Comparison of ENCODE assay signal across 26 cellular contexts in the genomic region with DNA sequence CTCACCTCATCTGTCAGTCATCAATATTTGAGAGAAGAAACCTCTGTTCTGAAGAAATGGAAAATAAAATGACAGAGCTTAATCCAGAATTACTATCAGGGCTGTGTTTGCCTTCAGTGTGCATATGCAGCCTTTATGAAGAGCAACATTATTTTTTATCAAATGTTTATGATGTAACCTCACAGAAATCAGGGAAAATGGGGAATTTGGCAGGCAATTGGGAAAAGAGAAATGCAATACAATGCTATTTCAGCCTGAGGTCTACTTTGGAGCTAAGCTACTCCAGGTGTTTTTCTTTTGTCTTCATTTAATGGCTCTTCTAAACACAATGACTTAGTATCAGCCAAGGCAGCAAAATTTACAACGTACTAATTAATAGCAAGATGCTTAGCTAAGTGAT.
"Had no signal": no experiment of that assay in that cellular context is flagged by ENCODE, and none has a peak within 500 bp of the region (broad histone marks: within the 10 kb centered on the region; RNA-seq: fewer than 3 reads in every experiment).

No MANE protein-coding gene starts in this region.

- H3K27ac Mint-ChIP-seq: activated B cell treated with CpG ODN at 0.5 μM for 24 hours; activated CD4-positive, alpha-beta T cell treated with anti-CD3 and anti-CD28 coated beads, Interleukin-2, amount 10 ng/mL, durations not matched to agents 24 days and 14 days; activated CD8-positive, alpha-beta memory T cell treated with anti-CD3 and anti-CD28 coated beads, Interleukin-2, amount 10 ng/mL, durations not matched to agents 7 days and 5 days; activated naive CD4-positive, alpha-beta T cell treated with anti-CD3 and anti-CD28 coated beads, Interleukin-2, amount 50 U/mL, for 72 hours; activated naive CD8-positive, alpha-beta T cell treated with anti-CD3 and anti-CD28 coated beads, Interleukin-2, amount 50 U/mL, for 24 hours; activated T-cell treated with anti-CD3 and anti-CD28 coated beads, Interleukin-2, amount 50 U/mL, for 24 hours; activated T-helper 1 cell treated with anti-CD3 and anti-CD28 coated beads, Interleukin-12 subunit alpha, Interleukin-12 subunit beta, Interleukin-2, Interleukin-4 antibody, amounts not matched to agents 30 ng/mL and 10 ng/mL and 1 ng/mL, durations not matched to agents 14 hours and 24 hours and 36 hours; T-cell had no signal

- H3K27me3 Mint-ChIP-seq: activated naive CD8-positive, alpha-beta T cell treated with anti-CD3 and anti-CD28 coated beads, Interleukin-2, amount 50 U/mL, for 24 hours; IgD-negative memory B cell; T-cell had no signal

- H3K4me3 Mint-ChIP-seq: activated B cell treated with CpG ODN at 0.5 μM for 24 hours; activated CD4-positive, alpha-beta T cell treated with anti-CD3 and anti-CD28 coated beads, Interleukin-2, amount 10 ng/mL, durations not matched to agents 24 days and 14 days; activated CD8-positive, alpha-beta memory T cell treated with anti-CD3 and anti-CD28 coated beads, Interleukin-2, amount 10 ng/mL, durations not matched to agents 7 days and 5 days; activated naive CD8-positive, alpha-beta T cell treated with anti-CD3 and anti-CD28 coated beads, Interleukin-2, amount 50 U/mL, for 24 hours; activated T-cell treated with anti-CD3 and anti-CD28 coated beads, Interleukin-2, amount 50 U/mL, for 24 hours; activated T-helper 1 cell treated with anti-CD3 and anti-CD28 coated beads, Interleukin-12 subunit alpha, Interleukin-12 subunit beta, Interleukin-2, Interleukin-4 antibody, amounts not matched to agents 30 ng/mL and 10 ng/mL and 1 ng/mL, durations not matched to agents 14 hours and 24 hours and 36 hours; IgD-negative memory B cell; T-cell had no signal

- H3K4me3 ChIP-seq: cardiac muscle cell, SK-N-MC had no signal

- H3K36me3 Mint-ChIP-seq: activated CD8-positive, alpha-beta memory T cell treated with anti-CD3 and anti-CD28 coated beads, Interleukin-2, amount 10 ng/mL, durations not matched to agents 7 days and 5 days; activated naive CD4-positive, alpha-beta T cell treated with anti-CD3 and anti-CD28 coated beads, Interleukin-2, amount 50 U/mL, for 72 hours; IgD-negative memory B cell; T-cell had no signal

- H3K36me3 ChIP-seq: brain microvascular endothelial cell, cardiac muscle cell had no signal

- H3K4me1 Mint-ChIP-seq: activated B cell treated with CpG ODN at 0.5 μM for 24 hours; activated CD4-positive, alpha-beta T cell treated with anti-CD3 and anti-CD28 coated beads, Interleukin-2, amount 10 ng/mL, durations not matched to agents 24 days and 14 days; activated CD8-positive, alpha-beta memory T cell treated with anti-CD3 and anti-CD28 coated beads, Interleukin-2, amount 10 ng/mL, durations not matched to agents 7 days and 5 days; IgD-negative memory B cell had no signal

- H3K9me3 Mint-ChIP-seq: activated B cell treated with CpG ODN at 0.5 μM for 24 hours; activated CD4-positive, alpha-beta T cell treated with anti-CD3 and anti-CD28 coated beads, Interleukin-2, amount 10 ng/mL, durations not matched to agents 24 days and 14 days; activated naive CD4-positive, alpha-beta T cell treated with anti-CD3 and anti-CD28 coated beads, Interleukin-2, amount 50 U/mL, for 72 hours; activated naive CD8-positive, alpha-beta T cell treated with anti-CD3 and anti-CD28 coated beads, Interleukin-2, amount 50 U/mL, for 24 hours; activated T-cell treated with anti-CD3 and anti-CD28 coated beads, Interleukin-2, amount 50 U/mL, for 24 hours; activated T-helper 1 cell treated with anti-CD3 and anti-CD28 coated beads, Interleukin-12 subunit alpha, Interleukin-12 subunit beta, Interleukin-2, Interleukin-4 antibody, amounts not matched to agents 30 ng/mL and 10 ng/mL and 1 ng/mL, durations not matched to agents 14 hours and 24 hours and 36 hours; IgD-negative memory B cell had no signal

- H3K27ac ChIP-seq: brain microvascular endothelial cell, cardiac muscle cell, SK-N-MC had no signal

- H3K27me3 ChIP-seq: brain microvascular endothelial cell had no signal

- DNase-seq: activated B cell treated with CpG ODN at 0.5 μM for 24 hours; activated CD4-positive, alpha-beta T cell treated with anti-CD3 and anti-CD28 coated beads for 1 hour; activated CD4-positive, alpha-beta T cell treated with anti-CD3 and anti-CD28 coated beads, Interleukin-2, amount 10 ng/mL, durations not matched to agents 24 days and 14 days; activated CD4-positive, alpha-beta T cell treated with anti-CD3 and anti-CD28 coated beads, Interleukin-2, amount 50 U/mL, for 48 hours; activated CD8-positive, alpha-beta memory T cell treated with anti-CD3 and anti-CD28 coated beads, Interleukin-2, amount 10 ng/mL, durations not matched to agents 7 days and 5 days; activated effector memory CD4-positive, alpha-beta T cell treated with anti-CD3 and anti-CD28 coated beads, Interleukin-2, amount 50 U/mL, for 16 hours; activated naive CD4-positive, alpha-beta T cell treated with Interleukin-2 at 50 U/mL for 16 hours; activated naive CD8-positive, alpha-beta T cell treated with anti-CD3 and anti-CD28 coated beads, Interleukin-2, amount 50 U/mL, for 24 hours; activated T-cell treated with anti-CD3 and anti-CD28 coated beads, Interleukin-2, amount 50 U/mL, for 24 hours; brain microvascular endothelial cell; KG1; NCI-H1048; NCI-H1930; NCI-H345; NCI-H510A; NCI-H526 treated with DMSO at 0.1 percent for 48 hours; OCI-M1; RPMI8226; T-cell; T-helper 2 cell; T1000 had no signal
